In the genomic region with DNA sequence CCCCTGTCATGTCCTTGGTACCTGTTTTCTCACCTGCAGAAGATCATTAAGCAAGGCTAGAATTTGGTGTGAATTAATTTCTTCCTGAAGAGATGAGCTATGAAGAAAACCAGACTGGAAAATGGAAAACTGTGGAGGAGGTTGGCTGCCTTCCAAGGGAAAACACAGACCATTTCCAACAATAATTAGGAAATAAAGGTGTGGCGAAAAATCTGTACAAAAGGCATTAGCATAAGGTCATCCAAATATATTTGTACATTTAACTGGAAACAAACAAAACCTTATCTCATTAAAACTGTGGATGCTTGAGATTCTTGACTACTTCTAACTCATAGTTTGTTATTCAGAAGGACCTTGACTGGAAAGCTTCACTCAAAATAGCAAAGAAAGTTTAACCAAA, we compare ENCODE assay signal across 9 cellular contexts. TPM values are rescaled to one million over a fixed set of nuclear protein-coding genes. Genes with fewer than 3 reads are reported as not detected.
A peak's percentile ranks its signal among the peaks of the same experiment; 100 is the strongest.
DNase-seq lines count a peak whose midpoint lies in the region; ATAC-seq and TF ChIP-seq lines count a peak whose summit lies in the region.
"Had no signal": no experiment of that assay in that cellular context is flagged by ENCODE, and none has a peak within 500 bp of the region (broad histone marks: within the 10 kb centered on the region; RNA-seq: fewer than 3 reads in every experiment).

No MANE protein-coding gene starts in this region.

- H3K27me3 Mint-ChIP-seq in MCF 10A (ENCODE audit: insufficient read depth, unreplicated experiment) (no peaks in the 10 kb centered on the region), endodermal cell (ENCODE audit: insufficient read depth) (no peaks in the 10 kb centered on the region)

- no peak for ATAC-seq in left ventricle myocardium superior
- ATAC-seq in GM19455 (IDR thresholded peaks at IDR 0.05; ENCODE audit: unreplicated experiment) = no peak

- TF ChIP-seq CTCF in right atrium auricular region (IDR thresholded peaks at IDR 0.05) (no peak), MCF 10A (IDR thresholded peaks at IDR 0.05; ENCODE audit: unreplicated experiment) (no peak), endodermal cell (conservative IDR thresholded peaks at IDR 0.05) (no peak)

- WGBS in endodermal cell (ENCODE audit: insufficient coverage in 1 of 2, insufficient read length in 1 of 2), 2 experiments = 89% methylated on average over 1 of the region's 1 CpG; no CpG with 5 or more reads in 1 of the 2 experiments

- H3K4me1 Mint-ChIP-seq in MCF 10A (ENCODE audit: insufficient read depth, unreplicated experiment) (peaks cover 5% of the 10 kb centered on the region), endodermal cell (peaks cover 7% of the 10 kb centered on the region)

- POLR2A ChIA-PET in MCF 10A (lab: Yijun Ruan, JAX) = interaction anchor here (0.6 to 6.5 kb wide), 29 partner anchors 8 to 205 kb away, joined by 3 to 158 read pairs (median 4); partner anchors contain the start of genes SFR1 and SLK

- H3K4me3 Mint-ChIP-seq in MCF 10A (ENCODE audit: unreplicated experiment) = peak overlapping the region; percentile 89
- no peak overlapping the region for H3K4me3 Mint-ChIP-seq in endodermal cell

- CTCF ChIA-PET in MCF 10A (lab: Yijun Ruan, JAX) = interaction anchor here (0.7 to 2.5 kb wide), 5 partner anchors 16 to 204 kb away, joined by 3 to 13 read pairs (median 8); no protein-coding TSS in a partner anchor

- intact Hi-C loops in left ventricle myocardium superior (cut with micrococcal nuclease) (no loop called here), MCF 10A (cut with micrococcal nuclease) (loop anchor here (2.0 kb wide), 1 partner anchor 53 kb away; no protein-coding TSS in a partner anchor)

- H3K9me3 ChIP-seq in right atrium auricular region (no peaks in the 10 kb centered on the region), mononuclear cell (ENCODE audit: low read depth, low read length) (no peaks in the 10 kb centered on the region), endodermal cell (ENCODE audit: control insufficient read depth, low read length) (peaks cover 16% of the 10 kb centered on the region)

- H3K36me3 ChIP-seq in right atrium auricular region (no peaks in the 10 kb centered on the region), endodermal cell (ENCODE audit: control insufficient read depth, insufficient read depth, low read length) (peaks cover 15% of the 10 kb centered on the region)

- H3K36me3 Mint-ChIP-seq in MCF 10A (ENCODE audit: insufficient read depth, unreplicated experiment) (peaks cover 12% of the 10 kb centered on the region), endodermal cell (ENCODE audit: low read depth) (peaks cover 25% of the 10 kb centered on the region)

- BruUV-seq in MCF 10A (replicated peaks; lab: Mats Ljungman, UMichigan) = no TSS peak

- peaks cover 0 to 31% of the 10 kb centered on the region in 2 donors for H3K4me1 ChIP-seq in right atrium auricular region
- peaks cover 71% of the 10 kb centered on the region for H3K4me1 ChIP-seq in mononuclear cell (ENCODE audit: insufficient read depth, low read length)
- peaks cover 5% of the 10 kb centered on the region for H3K4me1 ChIP-seq in endodermal cell (ENCODE audit: control insufficient read depth, insufficient read depth, low read length)

- H3K27ac Mint-ChIP-seq in MCF 10A (ENCODE audit: low read depth, unreplicated experiment) (peak overlapping the region; percentile 4), endodermal cell (no peak overlapping the region)

- H3K27me3 ChIP-seq in right atrium auricular region = no peaks in the 10 kb centered on the region
- no peaks in the 10 kb centered on the region for H3K27me3 ChIP-seq in mononuclear cell (ENCODE audit: insufficient read depth, low read length)
- no peaks in the 10 kb centered on the region for H3K27me3 ChIP-seq in endodermal cell (ENCODE audit: control insufficient read depth, insufficient read depth, low read length, poor library complexity, severe bottlenecking)

- H3K4me3 ChIP-seq in right atrium auricular region (no peak overlapping the region), mononuclear cell (ENCODE audit: low read length) (peak overlapping the region; percentile 26), endodermal cell (ENCODE audit: low read length) (no peak overlapping the region)

- H3K9me3 Mint-ChIP-seq in MCF 10A (ENCODE audit: unreplicated experiment) (no peaks in the 10 kb centered on the region), endodermal cell (peaks cover 18% of the 10 kb centered on the region)

- H3K27ac ChIP-seq in right atrium auricular region (peak overlapping the region; percentile 39 to 89), endodermal cell (ENCODE audit: low read depth, low read length) (no peak overlapping the region)

- no peak overlapping the region for H3K9ac ChIP-seq in endodermal cell (ENCODE audit: extremely low read depth, low read length, poor library complexity, severe bottlenecking)

- no peak for DNase-seq in right atrium auricular region (ENCODE audit: low spot score)
- no peak for DNase-seq in left ventricle myocardium superior
- peak; percentile 68 for DNase-seq in MCF 10A (ENCODE audit: unreplicated experiment)
- DNase-seq in AG08395 (ENCODE audit: low spot score) = no peak
- DNase-seq in endodermal cell = no peak
- no peak for DNase-seq in NCI-H524 treated with DMSO at 0.1 percent for 48 hours (lab: John Stamatoyannopoulos, UW)
- DNase-seq: NCI-H2029 treated with DMSO at 0.1 percent for 48 hours had no signal

RNA-seq across cellular contexts. Expression of gene STN1, which starts 1.7 kb away (rescaled TPM):
- total RNA-seq in right atrium auricular region (10 to 100 TPM; 26.8 to 35.3 TPM), left ventricle myocardium superior (33.2 TPM), MCF 10A (2022) (31.8 and 46.7 TPM in 2 replicates), mononuclear cell (28.7 TPM), endodermal cell (10 to 100 TPM; 13.5 to 19.9 TPM)
- polyA plus RNA-seq in endodermal cell (2013, experiment 1 of 2) = 19.2 TPM
- 17.2 TPM for polyA plus RNA-seq in endodermal cell (2013, experiment 2 of 2)

RNA-seq across cellular contexts. Expression of gene SLK, which starts 50.7 kb away (rescaled TPM):
- total RNA-seq in right atrium auricular region = 10 to 100 TPM; 42.4 to 57.3 TPM
- total RNA-seq in left ventricle myocardium superior = 31.0 TPM
- total RNA-seq in MCF 10A (2022) = 57.3 and 71.9 TPM in 2 replicates
- total RNA-seq in mononuclear cell = 75.2 TPM
- total RNA-seq in endodermal cell = 10 to 100 TPM; 23.4 to 32.9 TPM
- 20.1 TPM for polyA plus RNA-seq in endodermal cell (2013, experiment 1 of 2)
- polyA plus RNA-seq in endodermal cell (2013, experiment 2 of 2) = 25.9 TPM
